ENCODE assay signal across 8 cellular contexts in the genomic region with DNA sequence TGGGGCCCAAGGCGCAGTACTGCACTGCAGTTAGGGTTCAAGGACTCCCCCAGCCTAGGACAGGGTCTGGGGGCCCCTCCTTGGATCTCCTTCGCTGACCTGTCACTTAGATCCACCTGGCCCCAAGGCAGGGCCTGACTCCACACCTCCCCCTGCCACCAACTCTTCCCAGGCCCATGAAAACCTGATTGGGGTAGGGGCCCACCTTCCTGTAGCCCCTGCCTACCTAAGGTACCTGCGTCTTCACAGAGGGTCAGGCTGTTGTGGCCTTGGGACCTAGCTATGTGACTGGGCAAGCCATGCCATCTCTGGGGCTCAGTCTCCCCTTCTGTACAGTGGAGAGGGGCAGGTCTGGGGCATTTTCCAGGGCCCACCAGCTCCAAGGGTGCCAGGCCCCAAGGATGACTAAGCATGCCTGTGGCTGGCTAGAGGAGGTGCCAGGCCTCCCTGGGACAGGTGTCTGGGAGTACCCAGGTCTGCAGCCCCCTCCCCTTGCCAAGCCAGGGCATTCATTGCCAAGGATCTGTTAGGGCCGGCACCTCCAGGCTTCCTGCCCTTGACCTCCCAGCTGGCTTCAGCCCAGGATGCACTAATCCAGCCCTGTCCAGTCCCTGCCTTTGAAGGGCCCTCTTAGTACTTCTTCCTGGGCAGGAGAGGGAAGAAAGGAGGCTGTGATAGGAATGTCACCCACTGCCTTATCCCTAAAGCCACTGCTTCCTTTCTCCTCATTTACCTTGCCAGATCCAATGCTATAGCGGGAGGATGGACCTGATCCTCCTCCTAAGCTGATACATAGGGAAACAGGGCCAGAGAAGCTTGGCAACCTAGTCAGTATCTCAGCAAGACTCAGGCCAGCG. TPM values are rescaled to one million over a fixed set of nuclear protein-coding genes. Genes with fewer than 3 reads are reported as not detected.
DNase-seq lines count a peak whose midpoint lies in the region; ATAC-seq and TF ChIP-seq lines count a peak whose summit lies in the region.

No MANE protein-coding gene starts in this region.

- peaks cover 11% of the 10 kb centered on the region for H3K27me3 Mint-ChIP-seq in activated naive CD4-positive, alpha-beta T cell treated with anti-CD3 and anti-CD28 coated beads, Interleukin-2, amount 10 ng/mL, durations not matched to agents 7 days and 5 days

- WGBS in right lobe of liver (ENCODE audit: insufficient coverage, low coverage, low lambda C conversion rate, missing lambda C conversion rate), result 83% methylated on average over 2 of the region's 6 CpGs
- WGBS in urinary bladder, result 70% methylated on average over 6 of the region's 6 CpGs

- no peak for TF ChIP-seq CTCF in astrocyte of the spinal cord (IDR thresholded peaks at IDR 0.05; ENCODE audit: low read depth, low read length)
- no peak for TF ChIP-seq CTCF in right lobe of liver (IDR thresholded peaks at IDR 0.05)

- H3K4me1 Mint-ChIP-seq in activated naive CD4-positive, alpha-beta T cell treated with anti-CD3 and anti-CD28 coated beads, Interleukin-2, amount 10 ng/mL, durations not matched to agents 7 days and 5 days, result peaks cover 19% of the 10 kb centered on the region

- ATAC-seq in right lobe of liver, result no peak
- no peak for ATAC-seq in HG03097 (IDR thresholded peaks at IDR 0.05; ENCODE audit: low FRiP score, unreplicated experiment)
- ATAC-seq in HG02571 (IDR thresholded peaks at IDR 0.05; ENCODE audit: unreplicated experiment), result no peak

- H3K4me3 ChIP-seq in astrocyte of the spinal cord (ENCODE audit: low read depth, low read length) (peak overlapping the region; percentile 73), right lobe of liver (peak overlapping the region in 2 of 3 donors; percentile 65 to 69), urinary bladder (ENCODE audit: low read depth, low read length) (peak overlapping the region; percentile 91)

- in situ Hi-C loops in astrocyte of the spinal cord (cut with HindIII; ENCODE audit: low sequenced_read_pairs), result no loop called here

- peak overlapping the region; percentile 68 for H3K27ac Mint-ChIP-seq in activated naive CD4-positive, alpha-beta T cell treated with anti-CD3 and anti-CD28 coated beads, Interleukin-2, amount 10 ng/mL, durations not matched to agents 7 days and 5 days

- H3K36me3 Mint-ChIP-seq in activated naive CD4-positive, alpha-beta T cell treated with anti-CD3 and anti-CD28 coated beads, Interleukin-2, amount 10 ng/mL, durations not matched to agents 7 days and 5 days, result peaks cover 7% of the 10 kb centered on the region

- no peak overlapping the region for H3K27ac ChIP-seq in right lobe of liver
- H3K27ac ChIP-seq in urinary bladder (ENCODE audit: low read depth), result no peak overlapping the region

- H3K4me3 Mint-ChIP-seq in activated naive CD4-positive, alpha-beta T cell treated with anti-CD3 and anti-CD28 coated beads, Interleukin-2, amount 10 ng/mL, durations not matched to agents 7 days and 5 days, result peak overlapping the region; percentile 79

- peaks cover 0 to 12% (median 0%) of the 10 kb centered on the region in 4 donors for H3K4me1 ChIP-seq in right lobe of liver
- peaks cover 2% of the 10 kb centered on the region for H3K4me1 ChIP-seq in urinary bladder (ENCODE audit: insufficient read depth)

- no peak for TF ChIP-seq POLR2A in right lobe of liver (IDR thresholded peaks at IDR 0.05)

- H3K36me3 ChIP-seq in right lobe of liver (no peaks in the 10 kb centered on the region), urinary bladder (ENCODE audit: insufficient read depth) (no peaks in the 10 kb centered on the region)

- no peaks in the 10 kb centered on the region for H3K27me3 ChIP-seq in right lobe of liver

- no peaks in the 10 kb centered on the region for H3K9me3 ChIP-seq in right lobe of liver

- CTCF ChIA-PET in activated naive CD4-positive, alpha-beta T cell treated with anti-CD3 and anti-CD28 coated beads, Interleukin-2, amount 10 ng/mL, durations not matched to agents 7 days and 5 days (lab: Charles Lee), result no interaction called here

- intact Hi-C loops in right lobe of liver (cut with DNase I), result loop anchor here in 1 of 2 donors (10.0 kb wide), 1 partner anchor 90 kb away; the partner anchor contains the start of gene EIF4H
- intact Hi-C loops in posterior vena cava (cut with DNase I), result loop anchor here in 1 of 2 donors (10.0 kb wide), 1 partner anchor 90 kb away; the partner anchor contains the start of gene EIF4H

- H3K9me3 Mint-ChIP-seq in activated naive CD4-positive, alpha-beta T cell treated with anti-CD3 and anti-CD28 coated beads, Interleukin-2, amount 10 ng/mL, durations not matched to agents 7 days and 5 days, result no peaks in the 10 kb centered on the region

- DNase-seq in activated naive CD4-positive, alpha-beta T cell treated with anti-CD3 and anti-CD28 coated beads, Interleukin-2, amount 10 ng/mL, durations not matched to agents 7 days and 5 days, result no peak
- no peak for DNase-seq in activated naive CD4-positive, alpha-beta T cell (lab: John Stamatoyannopoulos, UW)
- no peak for DNase-seq in astrocyte of the spinal cord (ENCODE audit: low read depth, low spot score)
- peak in 1 of 3 donors; percentile 58 for DNase-seq in right lobe of liver
- no peak for DNase-seq in posterior vena cava (ENCODE audit: low spot score)

RNA-seq across cellular contexts. Expression of gene LIMK1, which starts 1.3 kb away (rescaled TPM):
- 1 to 10 TPM; 3.1 to 9.9 (median 5.8) TPM for total RNA-seq in right lobe of liver
- total RNA-seq in urinary bladder, result 11.2 TPM
- 14.7 TPM for polyA plus RNA-seq in urinary bladder
- total RNA-seq in posterior vena cava, result 10 to 100 TPM; 19.4 to 22.3 TPM

RNA-seq across cellular contexts. Expression of gene ELN, which starts 57.0 kb away (rescaled TPM):
- total RNA-seq in right lobe of liver (10 to 100 TPM in 1 of 6 experiments, 1 to 10 TPM in 5; 3.0 to 11.7 (median 5.3) TPM), urinary bladder (483 TPM), posterior vena cava (100 to 1,000 TPM; 354 to 999 TPM)
- polyA plus RNA-seq in urinary bladder, result 191 TPM

Comparison
In these comparisons a context has a peak if more than half of its experiments do, and no peak if none do; other contexts are left out.
1. RNA of gene ELN, which starts 57.0 kb away (total RNA-seq): 354 to 999 TPM in posterior vena cava and 483 TPM in urinary bladder (single experiment); 3.0 to 11.7 TPM in right lobe of liver; every median in the first group is over 10 times any median in the second.
2. Peak in every context shown above with its lines, with median percentiles within 50 percentile points of each other: H3K4me3 ChIP-seq.